ENCODE assay signal across 8 cellular contexts in genomic region chr14:30621354-30621953, GRCh38. TPM values are rescaled to one million over a fixed set of nuclear protein-coding genes. Genes with fewer than 3 reads are reported as not detected.
DNase-seq lines count a peak whose midpoint lies in the region; ATAC-seq and TF ChIP-seq lines count a peak whose summit lies in the region.

No MANE protein-coding gene starts in this region.

- H3K4me1 ChIP-seq in IMR-90 (ENCODE audit: control insufficient read depth, insufficient read depth, low read length) (peaks cover 3% of the 10 kb centered on the region), psoas muscle (peaks cover 26% of the 10 kb centered on the region)

- dilution Hi-C loops in IMR-90 (cut with HindIII; ENCODE audit: low sequenced_read_pairs, unreplicated experiment), result no loop called here

- H4K5ac ChIP-seq in IMR-90 (ENCODE audit: low read depth, low read length), result peak overlapping the region; percentile 81

- H2AFZ ChIP-seq in IMR-90 (replicated peaks; ENCODE audit: low read length, poor library complexity), result peak overlapping the region; percentile 95

- POLR2A ChIA-PET in BJ (lab: Charles Lee) (interaction anchor here (0.9 kb wide), 1 partner anchor 33 kb away, joined by 3 read pairs; no protein-coding TSS in a partner anchor), IMR-90 (lab: Charles Lee; ENCODE audit: unreplicated experiment) (no interaction called here)

- DNase-seq in BJ (ENCODE audit: low read depth) (no peak), IMR-90 (peak; percentile 3), left cardiac atrium (peak; percentile 20), psoas muscle (peak in 1 of 2 donors; percentile 35), NCI-H1694 treated with DMSO at 0.1 percent for 48 hours (lab: John Stamatoyannopoulos, UW) (no peak), NCI-H1048 (lab: John Stamatoyannopoulos, UW) (no peak)
- DNase-seq in activated T-helper 2 cell treated with anti-CD3 and anti-CD28 coated beads, Interferon-gamma antibody, Interleukin-2, Interleukin-4, amounts not matched to agents 10 μg/mL and 5 μg/mL and 100 μg/mL, durations not matched to agents 14 hours and 24 hours and 36 hours (ENCODE audit: low spot score), result no peak

- 35% methylated on average over 4 of the region's 17 CpGs; no CpG with 5 or more reads in 1 of the 2 experiments for WGBS in IMR-90 (ENCODE audit: extremely low coverage in 2 of 2, insufficient read length in 1 of 2), 2 experiments
- WGBS in psoas muscle, 3 donors, result 6 to 8% (median 6%) methylated on average over 17 of the region's 17 CpGs

- CTCF ChIA-PET in BJ (lab: Yijun Ruan, JAX) (interaction anchor here (1.3 kb wide), 1 partner anchor 11 kb away, joined by 3 read pairs; no protein-coding TSS in a partner anchor), IMR-90 (lab: Yijun Ruan, JAX) (interaction anchor here (0.7 kb wide), 1 partner anchor 20 kb away, joined by 5 read pairs; no protein-coding TSS in a partner anchor)

- peak overlapping the region; percentile 93 for H3K23ac ChIP-seq in IMR-90 (ENCODE audit: low read depth, low read length)

- peak overlapping the region; percentile 72; the same call in 1 of the 2 replicates for H3K56ac ChIP-seq in IMR-90 (ENCODE audit: extremely low read depth, insufficient read depth, low read length)

- H3K4me1 Mint-ChIP-seq in activated T-helper 2 cell treated with anti-CD3 and anti-CD28 coated beads, Interferon-gamma antibody, Interleukin-2, Interleukin-4, amounts not matched to agents 10 μg/mL and 5 μg/mL and 100 μg/mL, durations not matched to agents 14 hours and 24 hours and 36 hours (ENCODE audit: low read depth), result peaks cover 26% of the 10 kb centered on the region

- BruUV-seq in IMR-90 (replicated peaks; lab: Mats Ljungman, UMichigan), result no TSS peak

- H3K14ac ChIP-seq in IMR-90 (replicated peaks; ENCODE audit: low read depth, low read length), result peak overlapping the region; percentile 92

- H3K27ac Mint-ChIP-seq in activated T-helper 2 cell treated with anti-CD3 and anti-CD28 coated beads, Interferon-gamma antibody, Interleukin-2, Interleukin-4, amounts not matched to agents 10 μg/mL and 5 μg/mL and 100 μg/mL, durations not matched to agents 14 hours and 24 hours and 36 hours, result peak overlapping the region; percentile 94

- peak overlapping the region; percentile 16; the same call in 1 of the 2 replicates for H3K18ac ChIP-seq in IMR-90 (ENCODE audit: low read depth, low read length)

- H4K20me1 ChIP-seq in IMR-90 (ENCODE audit: insufficient read depth, low read length), result peaks cover 21% of the 10 kb centered on the region; the same call in 1 of the 2 replicates

- peak overlapping the region; percentile 28 for H2BK120ac ChIP-seq in IMR-90 (ENCODE audit: low read depth, low read length)

- no peak for TF ChIP-seq POLR2A in IMR-90 (IDR thresholded peaks at IDR 0.05; ENCODE audit: low read depth, low read length)

- H3K27me3 ChIP-seq in BJ (ENCODE audit: control insufficient read depth, insufficient read depth, low read length) (no peaks in the 10 kb centered on the region), IMR-90 (ENCODE audit: control insufficient read depth, insufficient read depth, low read length) (no peaks in the 10 kb centered on the region), psoas muscle (ENCODE audit: insufficient read depth in 3 of 3, low read length in 2 of 3) (no peaks in the 10 kb centered on the region)

- H2AK5ac ChIP-seq in IMR-90 (ENCODE audit: low read depth, low read length), result peak overlapping the region; percentile 92

- H2AK9ac ChIP-seq in IMR-90 (replicated peaks; ENCODE audit: low read depth, low read length, poor library complexity), result peak overlapping the region; percentile 97

- H3K27me3 Mint-ChIP-seq in activated T-helper 2 cell treated with anti-CD3 and anti-CD28 coated beads, Interferon-gamma antibody, Interleukin-2, Interleukin-4, amounts not matched to agents 10 μg/mL and 5 μg/mL and 100 μg/mL, durations not matched to agents 14 hours and 24 hours and 36 hours (ENCODE audit: low read depth), result no peaks in the 10 kb centered on the region

- H3K4me3 Mint-ChIP-seq in activated T-helper 2 cell treated with anti-CD3 and anti-CD28 coated beads, Interferon-gamma antibody, Interleukin-2, Interleukin-4, amounts not matched to agents 10 μg/mL and 5 μg/mL and 100 μg/mL, durations not matched to agents 14 hours and 24 hours and 36 hours (ENCODE audit: low read depth), result peak overlapping the region; percentile 95

- in situ Hi-C loops in IMR-90 (cut with MboI; ENCODE audit: low sequenced_read_pairs), result no loop called here

- H2BK20ac ChIP-seq in IMR-90 (ENCODE audit: low read depth, low read length), result 0 out of 2 replicates have a peak overlapping the region, but pooled peaks have one; percentile 0

- peak overlapping the region; percentile 79 for H4K91ac ChIP-seq in IMR-90 (ENCODE audit: insufficient read depth, low read depth, low read length)

- TF ChIP-seq RAD21 in IMR-90 (IDR thresholded peaks at IDR 0.05; ENCODE audit: low read length), result no peak

- H3K27ac ChIP-seq in IMR-90 (ENCODE audit: insufficient read depth, low read length) (peak overlapping the region; percentile 42), psoas muscle (peak overlapping the region; percentile 94)

- peaks cover 10% of the 10 kb centered on the region for H3K9me1 ChIP-seq in IMR-90 (ENCODE audit: insufficient read depth, low read length)

- ATAC-seq in GM19043 (IDR thresholded peaks at IDR 0.05; ENCODE audit: low read depth, unreplicated experiment) (peak; percentile 7), IMR-90 (ENCODE audit: low read depth) (peak; percentile 30), left cardiac atrium (peak; percentile 23 to 51), psoas muscle (peak; percentile 28 to 65 (median 42))

- no peaks in the 10 kb centered on the region for H3K9me3 ChIP-seq in IMR-90 (ENCODE audit: control insufficient read depth, insufficient read depth, low read length)
- no peaks in the 10 kb centered on the region for H3K9me3 ChIP-seq in psoas muscle

- peak overlapping the region; percentile 74 for H2BK5ac ChIP-seq in IMR-90 (ENCODE audit: low read depth, low read length, poor library complexity, severe bottlenecking)

- H3K4ac ChIP-seq in IMR-90 (ENCODE audit: low read depth, low read length), result peak overlapping the region; percentile 82

- peaks cover 17% of the 10 kb centered on the region for H3K36me3 Mint-ChIP-seq in activated T-helper 2 cell treated with anti-CD3 and anti-CD28 coated beads, Interferon-gamma antibody, Interleukin-2, Interleukin-4, amounts not matched to agents 10 μg/mL and 5 μg/mL and 100 μg/mL, durations not matched to agents 14 hours and 24 hours and 36 hours (ENCODE audit: low read depth)

- peaks cover 2% of the 10 kb centered on the region; the same call in 1 of the 2 replicates for H3K36me3 ChIP-seq in BJ (ENCODE audit: control insufficient read depth, insufficient read depth, low read length)
- no peaks in the 10 kb centered on the region; the same call in 1 of the 2 replicates for H3K36me3 ChIP-seq in IMR-90 (ENCODE audit: control insufficient read depth, insufficient read depth, low read length)
- H3K36me3 ChIP-seq in psoas muscle (ENCODE audit: insufficient read depth in 1 of 2, low read depth in 1 of 2), result peaks cover 2 to 6% of the 10 kb centered on the region in 2 donors

- H3K9me3 Mint-ChIP-seq in activated T-helper 2 cell treated with anti-CD3 and anti-CD28 coated beads, Interferon-gamma antibody, Interleukin-2, Interleukin-4, amounts not matched to agents 10 μg/mL and 5 μg/mL and 100 μg/mL, durations not matched to agents 14 hours and 24 hours and 36 hours, result no peaks in the 10 kb centered on the region

- peak overlapping the region; percentile 95 to 97 for H4K8ac ChIP-seq in IMR-90 (ENCODE audit: low read depth in 2 of 2, low read length in 2 of 2)

- intact Hi-C loops in IMR-90 (cut with micrococcal nuclease), result loop anchor here (5.0 kb wide), 1 partner anchor 59 kb away; no protein-coding TSS in a partner anchor
- intact Hi-C loops in activated T-helper 2 cell treated with anti-CD3 and anti-CD28 coated beads, Interferon-gamma antibody, Interleukin-2, Interleukin-4, amounts not matched to agents 10 μg/mL and 5 μg/mL and 100 μg/mL, durations not matched to agents 14 hours and 24 hours and 36 hours (cut with micrococcal nuclease), result loop anchor here (2.0 to 10.0 kb wide), 4 partner anchors 267 to 1456 kb away; partner anchors contain the start of genes AP4S1, ARHGAP5, HECTD1 and STRN3
- intact Hi-C loops in left cardiac atrium (cut with DNase I), result no loop called here
- intact Hi-C loops in psoas muscle (cut with DNase I), result no loop called here

- H3K4me2 ChIP-seq in IMR-90 (ENCODE audit: low read depth, low read length), result peak overlapping the region; percentile 78

- peak overlapping the region; percentile 65 for H3K9ac ChIP-seq in IMR-90 (ENCODE audit: low read depth, low read length)

- no peak for TF ChIP-seq CTCF in BJ (IDR thresholded peaks at IDR 0.05; ENCODE audit: insufficient read depth, low read depth, low read length)
- TF ChIP-seq CTCF in IMR-90 (conservative IDR thresholded peaks at IDR 0.05; ENCODE audit: low read depth, low read length), result no peak
- no peak for TF ChIP-seq CTCF in psoas muscle (IDR thresholded peaks at IDR 0.05)

- H3K4me3 ChIP-seq in BJ (ENCODE audit: low read depth, low read length) (peak overlapping the region; percentile 69), IMR-90 (ENCODE audit: insufficient read depth, low read depth, low read length) (peak overlapping the region; percentile 90), psoas muscle (peak overlapping the region; percentile 95)

- H2BK15ac ChIP-seq in IMR-90 (ENCODE audit: low read depth, low read length), result peak overlapping the region; percentile 52

- peaks cover 4 to 38% of the 10 kb centered on the region in 2 experiments; a peak in 2 of 4 replicates for H3K79me1 ChIP-seq in IMR-90 (ENCODE audit: low read depth in 1 of 2, low read length in 2 of 2)

TF ChIP-seq in IMR-90, 13 proteins besides CTCF, POLR2A, EP300 and RAD21 (continues in another document):
- TF ChIP-seq RFX5 (IDR thresholded peaks at IDR 0.05; ENCODE audit: low read depth, low read length) (no peak), MAZ (IDR thresholded peaks at IDR 0.05; ENCODE audit: borderline replicate concordance, low read depth, low read length) (no peak), MXI1 (IDR thresholded peaks at IDR 0.05; ENCODE audit: borderline replicate concordance, low read depth, low read length) (no peak), CEBPB (IDR thresholded peaks at IDR 0.05; ENCODE audit: low read depth, low read length) (no peak), MAFK (IDR thresholded peaks at IDR 0.05; ENCODE audit: low read depth, low read length) (no peak)

RNA-seq across cellular contexts. Expression of gene SCFD1, which starts 0.7 kb away (rescaled TPM):
- polyA plus RNA-seq in BJ (2011; rRNA removed) (61.0 and 115 TPM in 2 replicates), IMR-90 (2012; rRNA removed) (43.2 and 51.4 TPM in 2 replicates), psoas muscle (10 to 100 TPM; 26.9 to 42.7 (median 34.1) TPM)
- polyA minus RNA-seq in BJ (2011; rRNA and poly(A)+ RNA removed), result 46.1 and 46.3 TPM in 2 replicates
- total RNA-seq in IMR-90 (2012; rRNA removed) (74.0 and 143 TPM in 2 replicates), left cardiac atrium (10 to 100 TPM; 42.4 to 52.8 TPM), psoas muscle (10 to 100 TPM; 29.9 to 49.8 (median 35.6) TPM)
- 6.2 and 8.8 TPM in 2 replicates for polyA plus RNA-seq in IMR-90 (2012; cell fraction: cytosol; rRNA removed)
- 6.4 and 72.5 TPM in 2 replicates for polyA plus RNA-seq in IMR-90 (2012; cell fraction: nucleus; rRNA removed; ENCODE audit: low replicate concordance)
- 72.8 and 76.1 TPM in 2 replicates for total RNA-seq in activated T-helper 2 cell treated with anti-CD3 and anti-CD28 coated beads, Interferon-gamma antibody, Interleukin-2, Interleukin-4, amounts not matched to agents 10 μg/mL and 5 μg/mL and 100 μg/mL, durations not matched to agents 14 hours and 24 hours and 36 hours

Comparison
In these comparisons a context has a peak if more than half of its experiments do, and no peak if none do; other contexts are left out.
1. DNase-seq: peak in IMR-90 (single experiment) and left cardiac atrium (single experiment); none in BJ (single experiment), activated T-helper 2 cell treated with anti-CD3 and anti-CD28 coated beads, Interferon-gamma antibody, Interleukin-2, Interleukin-4, amounts not matched to agents 10 μg/mL and 5 μg/mL and 100 μg/mL, durations not matched to agents 14 hours and 24 hours and 36 hours (single experiment), NCI-H1694 treated with DMSO at 0.1 percent for 48 hours (single experiment) and NCI-H1048 (single experiment).
2. intact Hi-C loops: an anchor here in IMR-90 (5.0 kb wide) and activated T-helper 2 cell treated with anti-CD3 and anti-CD28 coated beads, Interferon-gamma antibody, Interleukin-2, Interleukin-4, amounts not matched to agents 10 μg/mL and 5 μg/mL and 100 μg/mL, durations not matched to agents 14 hours and 24 hours and 36 hours (2.0 to 10.0 kb wide); none called in left cardiac atrium and psoas muscle.
3. Peak in every context shown above with its lines, with median percentiles within 50 percentile points of each other: H3K4me3 ChIP-seq and ATAC-seq.